8 cellular contexts compared by ENCODE assay signal in genomic region chr1:161523817-161524741, GRCh38. TPM values are rescaled to one million over a fixed set of nuclear protein-coding genes. Genes with fewer than 3 reads are reported as not detected.
A peak's percentile ranks its signal among the peaks of the same experiment; 100 is the strongest.
DNase-seq lines count a peak whose midpoint lies in the region; ATAC-seq and TF ChIP-seq lines count a peak whose summit lies in the region.
"Not testable (repeated sequence)": the region's sequence is repeated elsewhere in the genome, so short reads cannot be mapped to it uniquely, and the experiment has no call there.

TSS of gene HSPA6 (plus strand) at chr1:161524540. CDS start at chr1:161524659, 119 bp downstream.

- not testable (repeated sequence) for H3K4me1 Mint-ChIP-seq in CD4-positive, alpha-beta T cell (ENCODE audit: low read depth); endodermal cell; memory B cell

- not testable (repeated sequence) for H3K14ac ChIP-seq in IMR-90 (replicated peaks; ENCODE audit: low read depth, low read length)

- H3K36me3 Mint-ChIP-seq in CD4-positive, alpha-beta T cell (ENCODE audit: low read depth), result peaks cover 16% of the 10 kb centered on the region
- not testable (repeated sequence) for H3K36me3 Mint-ChIP-seq in endodermal cell (ENCODE audit: low read depth); memory B cell

- 10% methylated on average over 2 of the region's 72 CpGs; no CpG with 5 or more reads in 1 of the 2 experiments for WGBS in IMR-90 (ENCODE audit: extremely low coverage in 2 of 2, insufficient read length in 1 of 2), 2 experiments
- WGBS in endodermal cell (ENCODE audit: insufficient coverage in 1 of 2, insufficient read length in 1 of 2), 2 experiments, result 1% methylated on average over 20 to 56 of the region's 72 CpGs

- H3K27ac Mint-ChIP-seq in CD4-positive, alpha-beta T cell, result peak within 1 kb of the TSS; percentile 98
- H3K27ac Mint-ChIP-seq in endodermal cell, result not testable (repeated sequence)
- peak within 1 kb of the TSS; percentile 99 for H3K27ac Mint-ChIP-seq in memory B cell

- H3K79me1 ChIP-seq in IMR-90 (ENCODE audit: low read depth in 1 of 2, low read length in 2 of 2), result not testable (repeated sequence)

- H2BK5ac ChIP-seq in IMR-90 (ENCODE audit: low read depth, low read length, poor library complexity, severe bottlenecking), result peak within 1 kb of the TSS; percentile 59

- not testable (repeated sequence) for H4K5ac ChIP-seq in IMR-90 (ENCODE audit: low read depth, low read length)

- not testable (repeated sequence) for H4K20me1 ChIP-seq in IMR-90 (ENCODE audit: insufficient read depth, low read length)

- H3K36me3 ChIP-seq in IMR-90 (ENCODE audit: control insufficient read depth, insufficient read depth, low read length); endodermal cell (ENCODE audit: control insufficient read depth, insufficient read depth, low read length): not testable (repeated sequence)

- not testable (repeated sequence) for H2BK20ac ChIP-seq in IMR-90 (ENCODE audit: low read depth, low read length)

- not testable (repeated sequence) for H3K9me3 Mint-ChIP-seq in CD4-positive, alpha-beta T cell; endodermal cell; memory B cell

- intact Hi-C loops in CD4-positive, alpha-beta T cell (cut with DNase I, micrococcal nuclease), result loop anchor here in 1 of 2 experiments (2.0 to 5.0 kb wide), 2 partner anchors 17 to 1492 kb away; partner anchors contain the start of gene PIGM
- intact Hi-C loops in IMR-90 (cut with micrococcal nuclease), result loop anchor here (2.0 kb wide), 1 partner anchor 37 kb away; no protein-coding TSS in a partner anchor

- not testable (repeated sequence) for H4K91ac ChIP-seq in IMR-90 (ENCODE audit: insufficient read depth, low read depth, low read length)

- H3K9me1 ChIP-seq in IMR-90 (ENCODE audit: insufficient read depth, low read length), result not testable (repeated sequence)

- H3K9ac ChIP-seq in IMR-90 (ENCODE audit: low read depth, low read length) (peak within 1 kb of the TSS; percentile 59), endodermal cell (ENCODE audit: extremely low read depth, low read length, poor library complexity, severe bottlenecking) (peak within 1 kb of the TSS; percentile 25)

- in situ Hi-C loops in IMR-90 (cut with MboI; ENCODE audit: low sequenced_read_pairs), result not testable (repeated sequence)

- TF ChIP-seq POLR2A in IMR-90 (IDR thresholded peaks at IDR 0.05; ENCODE audit: low read depth, low read length), result not testable (repeated sequence)

- not testable (repeated sequence) for H3K27me3 ChIP-seq in CD4-positive, alpha-beta T cell (ENCODE audit: control insufficient read depth, insufficient read depth, low read length); IMR-90 (ENCODE audit: control insufficient read depth, insufficient read depth, low read length)
- H3K27me3 ChIP-seq in endodermal cell (ENCODE audit: control insufficient read depth, insufficient read depth, low read length, poor library complexity, severe bottlenecking), result peaks cover 31% of the 10 kb centered on the region

- dilution Hi-C loops in IMR-90 (cut with HindIII; ENCODE audit: low sequenced_read_pairs, unreplicated experiment), result not testable (repeated sequence)

- peak within 1 kb of the TSS; percentile 16 for H2AK9ac ChIP-seq in IMR-90 (replicated peaks; ENCODE audit: low read depth, low read length, poor library complexity)

- ATAC-seq in CD4-positive, alpha-beta T cell (ENCODE audit: poor library complexity), result peak; percentile 69
- ATAC-seq in GM21381 (IDR thresholded peaks at IDR 0.05; ENCODE audit: unreplicated experiment), result peak; percentile 49
- ATAC-seq in IMR-90 (ENCODE audit: low read depth), result peak; percentile 91
- ATAC-seq in memory B cell (ENCODE audit: low read depth), result peak; percentile 70

- not testable (repeated sequence) for H3K4ac ChIP-seq in IMR-90 (ENCODE audit: low read depth, low read length)

- POLR2A ChIA-PET in CD4-positive, alpha-beta T cell (lab: Charles Lee), result interaction anchor here (0.7 to 2.2 kb wide), 2 partner anchors 8 to 16 kb away, joined by 3 to 15 read pairs; no protein-coding TSS in a partner anchor
- POLR2A ChIA-PET in IMR-90 (lab: Charles Lee; ENCODE audit: unreplicated experiment), result not testable (repeated sequence)

- H3K4me3 ChIP-seq in IMR-90 (ENCODE audit: insufficient read depth, low read depth, low read length), result peak within 1 kb of the TSS; percentile 59
- H3K4me3 ChIP-seq in endodermal cell (ENCODE audit: low read length), result peak within 1 kb of the TSS; percentile 90

- H4K8ac ChIP-seq in IMR-90 (ENCODE audit: low read depth in 2 of 2, low read length in 2 of 2), result peak within 1 kb of the TSS in 1 of 2 experiments; percentile 44; a peak in 1 of 4 replicates

- not testable (repeated sequence) for H3K9me3 ChIP-seq in CD4-positive, alpha-beta T cell (ENCODE audit: control insufficient read depth, low read length); IMR-90 (ENCODE audit: control insufficient read depth, insufficient read depth, low read length); endodermal cell (ENCODE audit: control insufficient read depth, low read length)

- peak within 1 kb of the TSS; percentile 95 for H2AFZ ChIP-seq in IMR-90 (replicated peaks; ENCODE audit: low read length, poor library complexity)

- BruUV-seq in IMR-90 (replicated peaks; lab: Mats Ljungman, UMichigan), result not testable (repeated sequence)

- H2BK15ac ChIP-seq in IMR-90 (ENCODE audit: low read depth, low read length), result not testable (repeated sequence)

- peak within 1 kb of the TSS; percentile 95 for H3K4me3 Mint-ChIP-seq in CD4-positive, alpha-beta T cell
- peak within 1 kb of the TSS; percentile 80 for H3K4me3 Mint-ChIP-seq in endodermal cell
- peak within 1 kb of the TSS; percentile 87 for H3K4me3 Mint-ChIP-seq in memory B cell

- H2BK120ac ChIP-seq in IMR-90 (ENCODE audit: low read depth, low read length), result 0 out of 2 replicates have a peak within 1 kb of the TSS, but pooled peaks have one; percentile 32

- not testable (repeated sequence) for H3K4me1 ChIP-seq in IMR-90 (ENCODE audit: control insufficient read depth, insufficient read depth, low read length); endodermal cell (ENCODE audit: control insufficient read depth, insufficient read depth, low read length)

- H3K23ac ChIP-seq in IMR-90 (ENCODE audit: low read depth, low read length), result not testable (repeated sequence)

- DNase-seq in CD4-positive, alpha-beta T cell, result peak; percentile 42 to 73 (median 60)
- DNase-seq in IMR-90 (peak; percentile 75), OCI-M1 (lab: John Stamatoyannopoulos, UW) (peak; percentile 82), activated T-cell treated with anti-CD3 and anti-CD28 coated beads for 24 hours (ENCODE audit: low read depth) (peak; percentile 84), endodermal cell (peak; percentile 85), memory B cell (ENCODE audit: low spot score in 2 of 2) (peak; percentile 84 to 87)
- peak; percentile 71 to 77 (median 72) for DNase-seq in stimulated activated CD4-positive, alpha-beta T cell treated with anti-CD3 and anti-CD28 coated beads, TNF-alpha, amount 100 ng/mL, for 24 hours (ENCODE audit: low read depth in 3 of 3)

- not testable (repeated sequence) for TF ChIP-seq CTCF in CD4-positive, alpha-beta T cell (IDR thresholded peaks at IDR 0.05); IMR-90 (conservative IDR thresholded peaks at IDR 0.05; ENCODE audit: low read depth, low read length); endodermal cell (conservative IDR thresholded peaks at IDR 0.05)

- not testable (repeated sequence) for H3K27ac ChIP-seq in CD4-positive, alpha-beta T cell (ENCODE audit: low read depth, low read length); endodermal cell (ENCODE audit: low read depth, low read length)
- H3K27ac ChIP-seq in IMR-90 (ENCODE audit: insufficient read depth, low read length), result peak within 1 kb of the TSS; percentile 51

- H3K4me2 ChIP-seq in IMR-90 (ENCODE audit: low read depth, low read length), result peak within 1 kb of the TSS; percentile 59

- H3K18ac ChIP-seq in IMR-90 (ENCODE audit: low read depth, low read length), result not testable (repeated sequence)

- CTCF ChIA-PET in CD4-positive, alpha-beta T cell (lab: Charles Lee); IMR-90 (lab: Yijun Ruan, JAX): not testable (repeated sequence)

- 0 out of 2 replicates have a peak, but pooled peaks have one; percentile 10 for TF ChIP-seq RAD21 in IMR-90 (IDR thresholded peaks at IDR 0.05; ENCODE audit: low read length)

- peaks cover 12% of the 10 kb centered on the region for H3K27me3 Mint-ChIP-seq in CD4-positive, alpha-beta T cell
- peaks cover 68% of the 10 kb centered on the region for H3K27me3 Mint-ChIP-seq in endodermal cell (ENCODE audit: insufficient read depth)
- not testable (repeated sequence) for H3K27me3 Mint-ChIP-seq in memory B cell

- not testable (repeated sequence) for H3K56ac ChIP-seq in IMR-90 (ENCODE audit: extremely low read depth, insufficient read depth, low read length)

- not testable (repeated sequence) for H2AK5ac ChIP-seq in IMR-90 (ENCODE audit: low read depth, low read length)

TF ChIP-seq in IMR-90, 13 proteins besides CTCF, POLR2A, EP300 and RAD21:
- TF ChIP-seq SMC3 (IDR thresholded peaks at IDR 0.05; ENCODE audit: low read depth, low read length) (peak; percentile 3; the same call in 1 of the 2 replicates), FOS (IDR thresholded peaks at IDR 0.05; ENCODE audit: low read depth, low read length) (peak; percentile 87)

RNA-seq across cellular contexts. Expression of gene HSPA6, which starts in this region (rescaled TPM):
- total RNA-seq in CD4-positive, alpha-beta T cell, result 1 to 10 TPM in 1 of 2 experiments, under 1 TPM in 1; 0.78 to 1.0 TPM
- total RNA-seq in IMR-90 (2012; rRNA removed) (0.54 and 0.56 TPM in 2 replicates), endodermal cell (not detected)
- 0.50 and 0.67 TPM in 2 replicates for polyA plus RNA-seq in IMR-90 (2012; rRNA removed)
- polyA plus RNA-seq in IMR-90 (2012; cell fraction: cytosol; rRNA removed), result 0.25 and 0.44 TPM in 2 replicates
- polyA plus RNA-seq in IMR-90 (2012; cell fraction: nucleus; rRNA removed; ENCODE audit: low replicate concordance), result 0.22 and 0.36 TPM in 2 replicates
- polyA plus RNA-seq in endodermal cell (2013, experiment 1 of 2), result 0.68 TPM
- 0.83 TPM for polyA plus RNA-seq in endodermal cell (2013, experiment 2 of 2)

Comparison
In these comparisons a context has a peak if more than half of its experiments do, and no peak if none do; other contexts are left out.
1. Peak in DNase-seq, ATAC-seq, H3K4me3 ChIP-seq, H3K27ac ChIP-seq, H3K9ac ChIP-seq and H3K4me2 ChIP-seq in IMR-90; RNA of the gene not detected or under 1 TPM.
2. Peak in DNase-seq, H3K4me3 ChIP-seq and H3K9ac ChIP-seq in endodermal cell; RNA of the gene not detected or under 1 TPM.